22 cellular contexts compared by ENCODE assay signal in the genomic region with DNA sequence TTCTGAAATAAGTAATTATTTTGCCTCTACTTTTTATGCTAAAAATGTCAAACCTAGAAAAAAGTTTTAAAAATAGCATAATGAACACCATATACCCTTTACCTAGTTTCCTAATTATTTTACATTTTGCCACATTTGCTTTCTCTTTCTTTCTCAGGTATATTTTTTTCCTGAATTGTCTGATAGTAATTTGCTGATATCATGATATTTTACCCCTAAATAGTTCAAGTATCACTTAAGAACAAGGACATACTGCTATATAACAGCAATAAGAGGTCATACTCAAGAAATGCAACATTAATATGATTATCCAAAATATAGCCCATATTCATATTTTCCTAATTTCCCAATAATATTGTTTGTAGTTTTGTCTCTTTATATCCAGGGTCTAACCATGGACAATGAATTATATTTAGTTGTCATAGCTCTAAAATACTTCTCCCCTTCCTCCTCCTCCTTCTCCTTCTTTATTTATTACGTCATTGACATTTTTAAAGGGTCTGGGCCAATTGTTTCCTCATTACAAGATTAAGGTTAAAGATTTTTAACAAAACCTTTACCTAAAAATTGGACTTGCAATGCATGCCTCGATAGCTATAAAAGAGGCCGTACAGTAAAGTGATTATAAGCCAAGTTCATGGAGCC.
"Had no signal": no experiment of that assay in that cellular context is flagged by ENCODE, and none has a peak within 500 bp of the region (broad histone marks: within the 10 kb centered on the region; RNA-seq: fewer than 3 reads in every experiment).

No MANE protein-coding gene starts in this region.

- H3K9me3 Mint-ChIP-seq: activated CD4-positive, alpha-beta memory T cell treated with anti-CD3 and anti-CD28 coated beads for 36 hours; activated CD4-positive, alpha-beta T cell treated with anti-CD3 and anti-CD28 coated beads, Interleukin-2, amount 10 ng/mL, durations not matched to agents 24 days and 14 days; activated naive CD4-positive, alpha-beta T cell treated with anti-CD3 and anti-CD28 coated beads, Interleukin-2, amount 10 ng/mL, durations not matched to agents 7 days and 5 days; activated naive CD8-positive, alpha-beta T cell treated with anti-CD3 and anti-CD28 coated beads, Interleukin-2, amount 10 ng/mL, durations not matched to agents 7 days and 5 days; activated T-helper 1 cell treated with anti-CD3 and anti-CD28 coated beads, Interleukin-12 subunit alpha, Interleukin-12 subunit beta, Interleukin-2, Interleukin-4 antibody, amounts not matched to agents 30 ng/mL and 10 ng/mL and 1 ng/mL, durations not matched to agents 14 hours and 24 hours and 36 hours; effector memory CD8-positive, alpha-beta T cell; stimulated activated memory B cell treated with anti-CD40 and anti-IgM and Interleukin-4, amounts not matched to agents 10 μg/mL and 1 μg/mL and 100 μg/mL, for 72 hours; stimulated activated naive CD8-positive, alpha-beta T cell treated with anti-CD3 and anti-CD28 coated beads, Interleukin-15, amount 100 ng/mL, for 72 hours; T-helper 1 cell treated with Interleukin-12 subunit alpha and Interleukin-12 subunit beta and Interleukin-4 antibody, amounts not matched to agents 30 μg/mL and 1 μg/mL, for 36 hours had no signal

- H3K4me3 ChIP-seq: ascending aorta, esophagus muscularis mucosa, left lung, sigmoid colon, smooth muscle cell, upper lobe of left lung, vagina had no signal

- H3K27ac ChIP-seq: ascending aorta, brain microvascular endothelial cell, esophagus muscularis mucosa, foreskin keratinocyte, left lung, neutrophil, sigmoid colon, upper lobe of left lung, vagina, WERI-Rb-1 had no signal

- H3K27ac Mint-ChIP-seq: activated CD4-positive, alpha-beta memory T cell treated with anti-CD3 and anti-CD28 coated beads for 36 hours; activated CD4-positive, alpha-beta T cell treated with anti-CD3 and anti-CD28 coated beads, Interleukin-2, amount 10 ng/mL, durations not matched to agents 24 days and 14 days; activated naive CD4-positive, alpha-beta T cell treated with anti-CD3 and anti-CD28 coated beads, Interleukin-2, amount 10 ng/mL, durations not matched to agents 7 days and 5 days; activated naive CD8-positive, alpha-beta T cell treated with anti-CD3 and anti-CD28 coated beads, Interleukin-2, amount 10 ng/mL, durations not matched to agents 7 days and 5 days; activated T-helper 1 cell treated with anti-CD3 and anti-CD28 coated beads, Interleukin-12 subunit alpha, Interleukin-12 subunit beta, Interleukin-2, Interleukin-4 antibody, amounts not matched to agents 30 ng/mL and 10 ng/mL and 1 ng/mL, durations not matched to agents 14 hours and 24 hours and 36 hours; effector memory CD8-positive, alpha-beta T cell; nephron; stimulated activated memory B cell treated with anti-CD40 and anti-IgM and Interleukin-4, amounts not matched to agents 10 μg/mL and 1 μg/mL and 100 μg/mL, for 72 hours; T-helper 1 cell treated with Interleukin-12 subunit alpha and Interleukin-12 subunit beta and Interleukin-4 antibody, amounts not matched to agents 30 μg/mL and 1 μg/mL, for 36 hours had no signal

- H3K27me3 ChIP-seq: ascending aorta, brain microvascular endothelial cell, foreskin keratinocyte, vagina had no signal

- H3K4me1 ChIP-seq: ascending aorta, foreskin keratinocyte, left lung had no signal

- H3K4me3 Mint-ChIP-seq: activated CD4-positive, alpha-beta memory T cell treated with anti-CD3 and anti-CD28 coated beads for 36 hours; activated CD4-positive, alpha-beta T cell treated with anti-CD3 and anti-CD28 coated beads, Interleukin-2, amount 10 ng/mL, durations not matched to agents 24 days and 14 days; activated naive CD4-positive, alpha-beta T cell treated with anti-CD3 and anti-CD28 coated beads, Interleukin-2, amount 10 ng/mL, durations not matched to agents 7 days and 5 days; activated naive CD8-positive, alpha-beta T cell treated with anti-CD3 and anti-CD28 coated beads, Interleukin-2, amount 10 ng/mL, durations not matched to agents 7 days and 5 days; activated T-helper 1 cell treated with anti-CD3 and anti-CD28 coated beads, Interleukin-12 subunit alpha, Interleukin-12 subunit beta, Interleukin-2, Interleukin-4 antibody, amounts not matched to agents 30 ng/mL and 10 ng/mL and 1 ng/mL, durations not matched to agents 14 hours and 24 hours and 36 hours; effector memory CD8-positive, alpha-beta T cell; nephron; stimulated activated memory B cell treated with anti-CD40 and anti-IgM and Interleukin-4, amounts not matched to agents 10 μg/mL and 1 μg/mL and 100 μg/mL, for 72 hours; stimulated activated naive CD8-positive, alpha-beta T cell treated with anti-CD3 and anti-CD28 coated beads, Interleukin-15, amount 100 ng/mL, for 72 hours; T-helper 1 cell treated with Interleukin-12 subunit alpha and Interleukin-12 subunit beta and Interleukin-4 antibody, amounts not matched to agents 30 μg/mL and 1 μg/mL, for 36 hours had no signal

- H3K36me3 ChIP-seq: ascending aorta, brain microvascular endothelial cell, esophagus muscularis mucosa, left lung, neutrophil, sigmoid colon, upper lobe of left lung, vagina, WERI-Rb-1 had no signal

- H3K9me3 ChIP-seq: ascending aorta, left lung, neutrophil, upper lobe of left lung, vagina had no signal

- DNase-seq: cortex of kidney had no signal

- H3K36me3 Mint-ChIP-seq: activated CD4-positive, alpha-beta memory T cell treated with anti-CD3 and anti-CD28 coated beads for 36 hours; activated naive CD4-positive, alpha-beta T cell treated with anti-CD3 and anti-CD28 coated beads, Interleukin-2, amount 10 ng/mL, durations not matched to agents 7 days and 5 days; activated naive CD8-positive, alpha-beta T cell treated with anti-CD3 and anti-CD28 coated beads, Interleukin-2, amount 10 ng/mL, durations not matched to agents 7 days and 5 days; stimulated activated memory B cell treated with anti-CD40 and anti-IgM and Interleukin-4, amounts not matched to agents 10 μg/mL and 1 μg/mL and 100 μg/mL, for 72 hours had no signal
